7 cellular contexts compared by ENCODE assay signal in the genomic region with DNA sequence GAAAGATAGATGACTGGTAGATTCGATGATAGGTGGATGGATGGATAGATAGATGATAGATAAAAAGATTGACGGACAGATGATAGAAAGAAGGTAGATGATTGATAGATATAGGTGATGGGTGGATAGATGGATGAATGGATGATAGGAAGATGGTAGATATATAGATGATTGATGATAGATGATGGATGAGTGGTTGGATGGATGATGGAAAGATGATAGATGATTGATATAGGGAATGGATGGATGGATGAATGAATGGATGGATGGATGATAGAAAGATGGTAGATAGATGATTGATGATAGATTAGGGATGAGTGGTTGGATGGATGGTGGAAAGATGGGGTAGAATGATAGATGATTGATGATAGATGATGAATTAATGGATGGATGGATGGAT.
"Had no signal": no experiment of that assay in that cellular context is flagged by ENCODE, and none has a peak within 500 bp of the region (broad histone marks: within the 10 kb centered on the region; RNA-seq: fewer than 3 reads in every experiment).

No MANE protein-coding gene starts in this region.

- H3K36me3 Mint-ChIP-seq: IgD-negative memory B cell had no signal

- DNase-seq: GM23248, GOT3, H9, HCEC 1CT, KG1 had no signal

- H3K27ac ChIP-seq: GM23248 had no signal

- H3K4me3 Mint-ChIP-seq: H9, IgD-negative memory B cell had no signal

- H3K4me1 Mint-ChIP-seq: H9, IgD-negative memory B cell had no signal

- FAIRE-seq: H54 had no signal

- H3K4me3 ChIP-seq: GM23248 had no signal

- H3K27ac Mint-ChIP-seq: H9, IgD-negative memory B cell had no signal

- H3K9me3 Mint-ChIP-seq: H9 had no signal

- H3K9ac ChIP-seq: GM23248 had no signal

- H2AFZ ChIP-seq: GM23248 had no signal
